ENCODE assay signal across 24 cellular contexts in the genomic region with DNA sequence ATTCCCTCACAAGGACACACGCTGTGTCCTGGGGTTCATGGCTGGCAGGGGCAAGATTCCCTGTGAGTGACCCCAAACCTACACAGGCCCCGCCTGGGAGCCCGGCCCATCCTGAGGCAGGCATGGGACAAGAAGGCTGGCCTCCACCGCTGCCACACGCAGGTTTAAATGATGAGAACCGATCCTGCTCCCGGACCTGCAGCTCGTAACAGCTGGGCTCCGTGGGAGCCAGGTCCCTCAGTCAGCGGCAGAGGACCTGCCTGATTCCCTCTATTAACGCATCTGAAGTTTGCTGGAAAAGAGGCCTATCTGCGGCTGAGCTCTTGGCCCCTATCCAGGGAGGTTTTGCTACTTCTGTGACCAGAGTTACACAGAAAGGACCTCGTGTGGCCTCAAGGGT.
A peak's percentile ranks its signal among the peaks of the same experiment; 100 is the strongest.
DNase-seq lines count a peak whose midpoint lies in the region; ATAC-seq, FAIRE-seq and TF ChIP-seq lines count a peak whose summit lies in the region.
"Had no signal": no experiment of that assay in that cellular context is flagged by ENCODE, and none has a peak within 500 bp of the region (broad histone marks: within the 10 kb centered on the region; RNA-seq: fewer than 3 reads in every experiment).

No MANE protein-coding gene starts in this region.

- H3K9me3 Mint-ChIP-seq in activated CD8-positive, alpha-beta memory T cell treated with anti-CD3 and anti-CD28 coated beads, Interleukin-2, amount 10 ng/mL, durations not matched to agents 7 days and 5 days (ENCODE audit: low read depth) = no peaks in the 10 kb centered on the region
- H3K9me3 Mint-ChIP-seq: activated CD4-positive, alpha-beta T cell treated with anti-CD3 and anti-CD28 coated beads, Interleukin-2, amount 10 ng/mL, durations not matched to agents 24 days and 14 days; activated naive CD8-positive, alpha-beta T cell treated with anti-CD3 and anti-CD28 coated beads, Interleukin-2, amount 50 U/mL, for 24 hours; effector memory CD8-positive, alpha-beta T cell; stimulated activated naive B cell treated with anti-CD40 and anti-IgM and Interleukin-4, amounts not matched to agents 10 μg/mL and 1 μg/mL and 100 μg/mL, for 72 hours had no signal

- intact Hi-C loops in testis (cut with DNase I; ENCODE audit: low total_unique reads) = no loop called here

- H3K4me1 ChIP-seq in lung (ENCODE audit: control insufficient read depth in 2 of 2, insufficient read depth in 2 of 2, low read length in 2 of 2) = peaks cover 0 to 3% of the 10 kb centered on the region in 2 donors
- peaks cover 10% of the 10 kb centered on the region for H3K4me1 ChIP-seq in testis

- peak; percentile 33 for DNase-seq in activated CD8-positive, alpha-beta memory T cell treated with anti-CD3 and anti-CD28 coated beads, Interleukin-2, amount 10 ng/mL, durations not matched to agents 7 days and 5 days
- peak; percentile 68 for DNase-seq in coronary artery (ENCODE audit: low spot score)
- DNase-seq in lung (ENCODE audit: low spot score) = peak; percentile 22
- DNase-seq in testis = peak; percentile 32
- DNase-seq in iPS-NIHi11 (ENCODE audit: low spot score) = no peak
- DNase-seq in urothelium cell line (ENCODE audit: low spot score) = no peak
- DNase-seq in SW 1271 (lab: John Stamatoyannopoulos, UW) = no peak
- DNase-seq: activated CD4-positive, alpha-beta T cell treated with anti-CD3 and anti-CD28 coated beads, Interleukin-2, amount 10 ng/mL, durations not matched to agents 24 days and 14 days; activated effector memory CD4-positive, alpha-beta T cell treated with anti-CD3 and anti-CD28 coated beads, Interleukin-2, amount 50 U/mL, for 16 hours; activated naive CD8-positive, alpha-beta T cell treated with anti-CD3 and anti-CD28 coated beads, Interleukin-2, amount 50 U/mL, for 24 hours; body of pancreas; CD4-positive, CD25-positive, alpha-beta regulatory T cell; effector memory CD8-positive, alpha-beta T cell; esophagus squamous epithelium; gastrocnemius medialis; NCI-H1092 treated with DMSO at 0.1 percent for 48 hours; NCI-H1930; NCI-H748 treated with DMSO at 0.1 percent for 48 hours; SK-N-SH; stimulated activated CD4-positive, alpha-beta T cell treated with anti-CD3 and anti-CD28 coated beads, Interleukin-2, amount 100 ng/mL, for 48 hours; stimulated activated naive B cell treated with anti-CD40 and anti-IgM and Interleukin-4, amounts not matched to agents 10 μg/mL and 1 μg/mL and 100 μg/mL, for 72 hours had no signal

- peak overlapping the region; percentile 84 for H3K4me3 ChIP-seq in coronary artery
- no peak overlapping the region for H3K4me3 ChIP-seq in lung
- no peak overlapping the region for H3K4me3 ChIP-seq in testis
- H3K4me3 ChIP-seq: body of pancreas, esophagus squamous epithelium, gastrocnemius medialis, smooth muscle cell had no signal

- H3K27ac Mint-ChIP-seq in activated CD8-positive, alpha-beta memory T cell treated with anti-CD3 and anti-CD28 coated beads, Interleukin-2, amount 10 ng/mL, durations not matched to agents 7 days and 5 days = no peak overlapping the region
- H3K27ac Mint-ChIP-seq: activated CD4-positive, alpha-beta T cell treated with anti-CD3 and anti-CD28 coated beads, Interleukin-2, amount 10 ng/mL, durations not matched to agents 24 days and 14 days; activated naive CD8-positive, alpha-beta T cell treated with anti-CD3 and anti-CD28 coated beads, Interleukin-2, amount 50 U/mL, for 24 hours; CD4-positive, CD25-positive, alpha-beta regulatory T cell; effector memory CD8-positive, alpha-beta T cell; stimulated activated naive B cell treated with anti-CD40 and anti-IgM and Interleukin-4, amounts not matched to agents 10 μg/mL and 1 μg/mL and 100 μg/mL, for 72 hours had no signal

- H3K4me1 Mint-ChIP-seq in activated CD8-positive, alpha-beta memory T cell treated with anti-CD3 and anti-CD28 coated beads, Interleukin-2, amount 10 ng/mL, durations not matched to agents 7 days and 5 days = no peaks in the 10 kb centered on the region

- CTCF ChIA-PET in activated CD8-positive, alpha-beta memory T cell treated with anti-CD3 and anti-CD28 coated beads, Interleukin-2, amount 10 ng/mL, durations not matched to agents 7 days and 5 days (lab: Charles Lee) = no interaction called here

- H3K36me3 ChIP-seq in lung (ENCODE audit: control insufficient read depth in 2 of 2, insufficient read depth in 2 of 2, low read length in 2 of 2) = no peaks in the 10 kb centered on the region
- H3K36me3 ChIP-seq in testis (ENCODE audit: low read depth, missing control alignments) = no peaks in the 10 kb centered on the region
- H3K36me3 ChIP-seq: esophagus squamous epithelium, gastrocnemius medialis had no signal

- no peak for TF ChIP-seq CTCF in coronary artery (IDR thresholded peaks at IDR 0.05)
- no peak for TF ChIP-seq CTCF in lung (IDR thresholded peaks at IDR 0.05; ENCODE audit: control extremely low read depth, extremely low read depth)
- no peak for TF ChIP-seq CTCF in testis (IDR thresholded peaks at IDR 0.05)

- H3K27me3 Mint-ChIP-seq in activated CD8-positive, alpha-beta memory T cell treated with anti-CD3 and anti-CD28 coated beads, Interleukin-2, amount 10 ng/mL, durations not matched to agents 7 days and 5 days = peaks cover 16% of the 10 kb centered on the region

- H3K27me3 ChIP-seq in lung (ENCODE audit: control insufficient read depth, insufficient read depth) = no peaks in the 10 kb centered on the region
- H3K27me3 ChIP-seq in testis = no peaks in the 10 kb centered on the region
- H3K27me3 ChIP-seq: body of pancreas, gastrocnemius medialis had no signal

- ATAC-seq in activated CD8-positive, alpha-beta memory T cell treated with anti-CD3 and anti-CD28 coated beads, Interleukin-2, amount 10 ng/mL, durations not matched to agents 7 days and 5 days = no peak
- no peak for ATAC-seq in lung (ENCODE audit: insufficient read depth, low FRiP score)
- ATAC-seq in GM19324 (IDR thresholded peaks at IDR 0.05; ENCODE audit: low FRiP score, unreplicated experiment) = no peak
- ATAC-seq: activated naive CD8-positive, alpha-beta T cell treated with anti-CD3 and anti-CD28 coated beads, Interleukin-2, amount 50 U/mL, for 24 hours; body of pancreas; effector memory CD8-positive, alpha-beta T cell; gastrocnemius medialis; HCT116; stimulated activated naive B cell treated with anti-CD40 and anti-IgM and Interleukin-4, amounts not matched to agents 10 μg/mL and 1 μg/mL and 100 μg/mL, for 72 hours had no signal

- peak overlapping the region; percentile 91 to 97 for H3K27ac ChIP-seq in coronary artery
- no peak overlapping the region for H3K27ac ChIP-seq in lung (ENCODE audit: low read depth in 1 of 2, low read length in 1 of 2)
- no peak overlapping the region for H3K27ac ChIP-seq in testis
- H3K27ac ChIP-seq: body of pancreas had no signal

- no peak for FAIRE-seq in urothelium cell line (lab: Jason Lieb, UNC)

- WGBS in lung, 2 donors = 85 to 95% methylated on average over 13 of the region's 13 CpGs
- WGBS in testis, 2 donors = 54 to 57% methylated on average over 2 to 13 of the region's 13 CpGs

- H3K4me3 Mint-ChIP-seq in activated CD8-positive, alpha-beta memory T cell treated with anti-CD3 and anti-CD28 coated beads, Interleukin-2, amount 10 ng/mL, durations not matched to agents 7 days and 5 days = no peak overlapping the region
- H3K4me3 Mint-ChIP-seq: activated CD4-positive, alpha-beta T cell treated with anti-CD3 and anti-CD28 coated beads, Interleukin-2, amount 10 ng/mL, durations not matched to agents 24 days and 14 days; activated naive CD8-positive, alpha-beta T cell treated with anti-CD3 and anti-CD28 coated beads, Interleukin-2, amount 50 U/mL, for 24 hours; CD4-positive, CD25-positive, alpha-beta regulatory T cell; effector memory CD8-positive, alpha-beta T cell; stimulated activated naive B cell treated with anti-CD40 and anti-IgM and Interleukin-4, amounts not matched to agents 10 μg/mL and 1 μg/mL and 100 μg/mL, for 72 hours had no signal

- TF ChIP-seq POLR2A in testis (IDR thresholded peaks at IDR 0.05) = no peak

- H3K36me3 Mint-ChIP-seq in activated CD8-positive, alpha-beta memory T cell treated with anti-CD3 and anti-CD28 coated beads, Interleukin-2, amount 10 ng/mL, durations not matched to agents 7 days and 5 days = no peaks in the 10 kb centered on the region
- H3K36me3 Mint-ChIP-seq: CD4-positive, CD25-positive, alpha-beta regulatory T cell; stimulated activated naive B cell treated with anti-CD40 and anti-IgM and Interleukin-4, amounts not matched to agents 10 μg/mL and 1 μg/mL and 100 μg/mL, for 72 hours had no signal

- peaks cover 0 to 6% of the 10 kb centered on the region in 2 donors for H3K9me3 ChIP-seq in lung (ENCODE audit: control insufficient read depth in 2 of 2, insufficient read depth in 1 of 2, low read length in 1 of 2)
- no peaks in the 10 kb centered on the region for H3K9me3 ChIP-seq in testis
- H3K9me3 ChIP-seq: body of pancreas, esophagus squamous epithelium, gastrocnemius medialis, SK-N-SH had no signal

Comparison
In these comparisons a context has a peak if more than half of its experiments do, and no peak if none do; other contexts are left out.
1. DNase-seq: peak in activated CD8-positive, alpha-beta memory T cell treated with anti-CD3 and anti-CD28 coated beads, Interleukin-2, amount 10 ng/mL, durations not matched to agents 7 days and 5 days (single experiment), coronary artery (single experiment), lung (single experiment) and testis (single experiment); none in iPS-NIHi11 (single experiment), urothelium cell line (single experiment) and SW 1271 (0 of 2).
2. H3K27ac ChIP-seq: peak in coronary artery (2 of 2); none in lung (0 of 2) and testis (0 of 2).